In the genomic region with DNA sequence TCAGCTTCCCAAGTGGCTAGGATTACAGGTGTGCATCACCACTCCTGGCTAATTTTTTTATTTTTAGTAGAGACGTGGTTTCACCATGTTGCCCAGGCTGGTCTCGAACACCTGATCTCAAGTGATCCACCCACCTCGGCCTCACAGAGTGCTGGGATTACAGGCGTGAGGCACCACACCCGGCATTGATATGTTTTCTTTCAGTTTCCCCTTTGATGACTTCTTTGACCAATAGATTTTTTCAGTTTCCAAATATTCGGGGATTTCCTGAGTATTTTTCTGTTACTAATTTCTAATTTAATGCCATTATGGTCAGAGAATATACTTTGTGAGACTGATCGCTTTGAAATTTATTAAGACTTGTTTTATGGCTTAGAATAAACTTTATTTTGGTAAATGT, we compare ENCODE assay signal across 29 cellular contexts.
"Had no signal": no experiment of that assay in that cellular context is flagged by ENCODE, and none has a peak within 500 bp of the region (broad histone marks: within the 10 kb centered on the region; RNA-seq: fewer than 3 reads in every experiment).

No MANE protein-coding gene starts in this region.

- H3K36me3 ChIP-seq: neural progenitor cell, ovary, right lobe of liver, suprapubic skin, transverse colon, upper lobe of right lung had no signal

- H3K9me3 Mint-ChIP-seq: nephron; neural progenitor cell; stimulated activated naive CD8-positive, alpha-beta T cell treated with anti-CD3 and anti-CD28 coated beads, Interleukin-15, amount 100 ng/mL, for 72 hours; type B pancreatic cell had no signal

- H3K27me3 Mint-ChIP-seq: progenitor cell of endocrine pancreas; stimulated activated memory B cell treated with anti-CD40 and anti-IgM and Interleukin-4, amounts not matched to agents 10 μg/mL and 1 μg/mL and 100 μg/mL, for 72 hours; stimulated activated naive CD8-positive, alpha-beta T cell treated with anti-CD3 and anti-CD28 coated beads, Interleukin-15, amount 100 ng/mL, for 72 hours; type B pancreatic cell had no signal

- H3K4me1 Mint-ChIP-seq: natural killer cell; nephron; neural progenitor cell; stimulated activated naive CD8-positive, alpha-beta T cell treated with anti-CD3 and anti-CD28 coated beads, Interleukin-15, amount 100 ng/mL, for 72 hours had no signal

- H3K79me2 ChIP-seq: parathyroid adenoma had no signal

- H3K27ac ChIP-seq: neural progenitor cell, ovary, parathyroid adenoma, psoas muscle, right lobe of liver, sigmoid colon, suprapubic skin, testis, tibial artery, transverse colon, upper lobe of right lung, uterus had no signal

- H3K9ac ChIP-seq: neural progenitor cell, parathyroid adenoma had no signal

- H3K27ac Mint-ChIP-seq: natural killer cell; nephron; neural progenitor cell; progenitor cell of endocrine pancreas; stimulated activated memory B cell treated with anti-CD40 and anti-IgM and Interleukin-4, amounts not matched to agents 10 μg/mL and 1 μg/mL and 100 μg/mL, for 72 hours; stimulated activated naive CD8-positive, alpha-beta T cell treated with anti-CD3 and anti-CD28 coated beads, Interleukin-15, amount 100 ng/mL, for 72 hours; type B pancreatic cell had no signal

- H3K4me3 ChIP-seq: neural progenitor cell, ovary, psoas muscle, right lobe of liver, sigmoid colon, suprapubic skin, testis, tibial artery, transverse colon, upper lobe of right lung, uterus had no signal

- H2AFZ ChIP-seq: neural progenitor cell, parathyroid adenoma had no signal

- H3K27me3 ChIP-seq: neural progenitor cell, ovary, sigmoid colon, suprapubic skin, testis, tibial artery, transverse colon, upper lobe of right lung, uterus had no signal

- ATAC-seq: natural killer cell; psoas muscle; right cardiac atrium; right lobe of liver; stimulated activated memory B cell treated with anti-CD40 and anti-IgM and Interleukin-4, amounts not matched to agents 10 μg/mL and 1 μg/mL and 100 μg/mL, for 72 hours; stimulated activated naive CD8-positive, alpha-beta T cell treated with anti-CD3 and anti-CD28 coated beads, Interleukin-15, amount 100 ng/mL, for 72 hours; stimulated activated naive CD8-positive, alpha-beta T cell treated with anti-CD3 and anti-CD28 coated beads, Interleukin-15, Interleukin-2, amounts not matched to agents 100 U/mL and 50 U/mL, for 24 hours; upper lobe of right lung had no signal

- H3K4me3 Mint-ChIP-seq: natural killer cell; nephron; neural progenitor cell; stimulated activated memory B cell treated with anti-CD40 and anti-IgM and Interleukin-4, amounts not matched to agents 10 μg/mL and 1 μg/mL and 100 μg/mL, for 72 hours; stimulated activated naive CD8-positive, alpha-beta T cell treated with anti-CD3 and anti-CD28 coated beads, Interleukin-15, amount 100 ng/mL, for 72 hours; type B pancreatic cell had no signal

- H3K4me1 ChIP-seq: neural progenitor cell, parathyroid adenoma, psoas muscle, right lobe of liver, sigmoid colon, suprapubic skin, testis, tibial artery, transverse colon, upper lobe of right lung, uterus had no signal

- H3K36me3 Mint-ChIP-seq: natural killer cell; neural progenitor cell; stimulated activated memory B cell treated with anti-CD40 and anti-IgM and Interleukin-4, amounts not matched to agents 10 μg/mL and 1 μg/mL and 100 μg/mL, for 72 hours; type B pancreatic cell had no signal

- FAIRE-seq: small intestine had no signal

- DNase-seq: natural killer cell; occipital lobe; ovary; posterior cingulate gyrus; psoas muscle; right cardiac atrium; right lobe of liver; sigmoid colon; small intestine; stimulated activated CD4-positive, alpha-beta T cell treated with anti-CD3 and anti-CD28 coated beads, Interleukin-15, amount 100 ng/mL, for 24 hours; stimulated activated CD4-positive, alpha-beta T cell treated with anti-CD3 and anti-CD28 coated beads, Interleukin-4, amount 100 ng/mL, for 1 hour; stimulated activated CD4-positive, alpha-beta T cell treated with anti-CD3 and anti-CD28 coated beads, Interleukin-4, amount 100 ng/mL, for 4 hours; stimulated activated CD8-positive, alpha-beta memory T cell treated with anti-CD3 and anti-CD28 coated beads, Interleukin-4, amount 100 ng/mL, for 48 hours; stimulated activated naive CD4-positive, alpha-beta T cell; stimulated activated naive CD8-positive, alpha-beta T cell treated with anti-CD3 and anti-CD28 coated beads, Interleukin-15, amount 100 ng/mL, for 72 hours; stimulated activated naive CD8-positive, alpha-beta T cell treated with anti-CD3 and anti-CD28 coated beads, Interleukin-15, Interleukin-2, amounts not matched to agents 100 U/mL and 50 U/mL, for 24 hours; substantia nigra; testis; tibial artery; transverse colon; upper lobe of right lung; uterus had no signal

- H3K9me3 ChIP-seq: ovary, psoas muscle, right lobe of liver, sigmoid colon, testis, tibial artery, transverse colon, upper lobe of right lung, uterus had no signal

- H3K4me2 ChIP-seq: neural progenitor cell had no signal
